ENCODE assay signal across 18 cellular contexts in genomic region chr2:112065486-112065885, GRCh38. TPM values are rescaled to one million over a fixed set of nuclear protein-coding genes. Genes with fewer than 3 reads are reported as not detected.
DNase-seq lines count a peak whose midpoint lies in the region; TF ChIP-seq lines count a peak whose summit lies in the region.
"Had no signal": no experiment of that assay in that cellular context is flagged by ENCODE, and none has a peak within 500 bp of the region (broad histone marks: within the 10 kb centered on the region; RNA-seq: fewer than 3 reads in every experiment).

No MANE protein-coding gene starts in this region.

- H3K27me3 ChIP-seq in mesenchymal stem cell (ENCODE audit: control insufficient read depth in 1 of 2, insufficient read depth in 1 of 2, low read length in 2 of 2), result no peaks in the 10 kb centered on the region
- H3K27me3 ChIP-seq: BLaER1 treated with 17β-estradiol and CSF1 and Interleukin-3, amounts not matched to agents 10 nM and 100 nM; foreskin keratinocyte; tibial nerve had no signal

- peaks cover 25% of the 10 kb centered on the region for H3K79me1 ChIP-seq in mesenchymal stem cell (replicated peaks; ENCODE audit: low read length, poor library complexity, severe bottlenecking)

- H3K27ac ChIP-seq in mesenchymal stem cell (ENCODE audit: low read length, poor library complexity, severe bottlenecking), result peak overlapping the region; percentile 57
- H3K27ac ChIP-seq: foreskin keratinocyte, skin epidermis, tibial nerve, VCaP had no signal

- CTCF ChIA-PET in activated CD4-positive, alpha-beta memory T cell treated with anti-CD3 and anti-CD28 coated beads for 36 hours (lab: Charles Lee), result no interaction called here

- DNase-seq in GM04504 (ENCODE audit: low read depth) (peak; percentile 1), HFFc6 (no peak), mesenchymal stem cell (peak; percentile 50), KG1 (lab: John Stamatoyannopoulos, UW) (no peak), cortex of kidney (lab: John Stamatoyannopoulos, UW) (no peak), RKO (ENCODE audit: low spot score) (no peak)
- no peak for DNase-seq in activated CD4-positive, alpha-beta memory T cell treated with anti-CD3 and anti-CD28 coated beads for 36 hours
- DNase-seq: central memory CD4-positive, alpha-beta T cell; effector memory CD8-positive, alpha-beta T cell; left colon; NCI-H2107; NCI-H526 treated with DMSO at 0.1 percent for 48 hours; stimulated activated CD4-positive, alpha-beta T cell treated with anti-CD3 and anti-CD28 coated beads, Interleukin-4, amount 100 ng/mL, for 4 hours had no signal

- H3K27ac Mint-ChIP-seq in HFFc6, result peak overlapping the region; percentile 71
- peak overlapping the region; percentile 49 for H3K27ac Mint-ChIP-seq in activated CD4-positive, alpha-beta memory T cell treated with anti-CD3 and anti-CD28 coated beads for 36 hours

- H3K4me2 ChIP-seq in mesenchymal stem cell (ENCODE audit: low read length, poor library complexity, severe bottlenecking), result no peak overlapping the region

- no peak overlapping the region for H4K91ac ChIP-seq in mesenchymal stem cell (ENCODE audit: low read length)

- H2AK5ac ChIP-seq in mesenchymal stem cell (ENCODE audit: low read length, severe bottlenecking), result no peak overlapping the region

- no peak overlapping the region for H2BK12ac ChIP-seq in mesenchymal stem cell (ENCODE audit: low read length in 2 of 2)

- no peaks in the 10 kb centered on the region for H3K9me3 ChIP-seq in mesenchymal stem cell (ENCODE audit: control insufficient read depth, low read length)

- H4K8ac ChIP-seq in mesenchymal stem cell (ENCODE audit: low read length), result no peak overlapping the region

- WGBS in mesenchymal stem cell, result 74% methylated on average over 2 of the region's 5 CpGs

- H3K4me1 ChIP-seq in mesenchymal stem cell (ENCODE audit: control insufficient read depth, insufficient read depth, low read depth, low read length), result no peaks in the 10 kb centered on the region
- H3K4me1 ChIP-seq: tibial nerve had no signal

- H3K4me1 Mint-ChIP-seq in HFFc6 (ENCODE audit: low read depth), result peaks cover 65% of the 10 kb centered on the region
- peaks cover 49% of the 10 kb centered on the region for H3K4me1 Mint-ChIP-seq in activated CD4-positive, alpha-beta memory T cell treated with anti-CD3 and anti-CD28 coated beads for 36 hours (ENCODE audit: low read depth)

- peak overlapping the region; percentile 58 for H3K4me3 Mint-ChIP-seq in HFFc6
- H3K4me3 Mint-ChIP-seq in activated CD4-positive, alpha-beta memory T cell treated with anti-CD3 and anti-CD28 coated beads for 36 hours, result no peak overlapping the region
- H3K4me3 Mint-ChIP-seq: effector memory CD8-positive, alpha-beta T cell had no signal

- no peak overlapping the region for H2BK15ac ChIP-seq in mesenchymal stem cell (ENCODE audit: low read depth, poor library complexity, severe bottlenecking)

- POLR2A ChIA-PET in activated CD4-positive, alpha-beta memory T cell treated with anti-CD3 and anti-CD28 coated beads for 36 hours (lab: Charles Lee), result no interaction called here

- no peak overlapping the region for H2AFZ ChIP-seq in mesenchymal stem cell (ENCODE audit: low read depth, low read length)

- H3K4ac ChIP-seq in mesenchymal stem cell (ENCODE audit: low read depth in 1 of 2, low read length in 2 of 2), result no peak overlapping the region

- H3K27me3 Mint-ChIP-seq in HFFc6 (ENCODE audit: insufficient read depth), result no peaks in the 10 kb centered on the region
- H3K27me3 Mint-ChIP-seq in activated CD4-positive, alpha-beta memory T cell treated with anti-CD3 and anti-CD28 coated beads for 36 hours, result no peaks in the 10 kb centered on the region
- H3K27me3 Mint-ChIP-seq: effector memory CD8-positive, alpha-beta T cell had no signal

- H3K4me3 ChIP-seq in mesenchymal stem cell (ENCODE audit: insufficient read depth in 1 of 2, low read depth in 1 of 2, low read length in 2 of 2), result no peak overlapping the region
- H3K4me3 ChIP-seq: BLaER1 treated with 17β-estradiol and CSF1 and Interleukin-3, amounts not matched to agents 10 nM and 100 nM; skin epidermis; tibial nerve had no signal

- H3K36me3 Mint-ChIP-seq in HFFc6 (ENCODE audit: low read depth), result peaks cover 64% of the 10 kb centered on the region
- H3K36me3 Mint-ChIP-seq in activated CD4-positive, alpha-beta memory T cell treated with anti-CD3 and anti-CD28 coated beads for 36 hours, result peaks cover 66% of the 10 kb centered on the region

- peak overlapping the region; percentile 45 for H3K9ac ChIP-seq in mesenchymal stem cell (ENCODE audit: low read length)
- H3K9ac ChIP-seq: BLaER1 treated with 17β-estradiol and CSF1 and Interleukin-3, amounts not matched to agents 10 nM and 100 nM had no signal

- peaks cover 5% of the 10 kb centered on the region; the same call in 1 of the 2 replicates for H3K9me3 Mint-ChIP-seq in HFFc6
- H3K9me3 Mint-ChIP-seq in activated CD4-positive, alpha-beta memory T cell treated with anti-CD3 and anti-CD28 coated beads for 36 hours, result peaks cover 17% of the 10 kb centered on the region

- peaks cover 32 to 88% of the 10 kb centered on the region in 2 experiments for H3K36me3 ChIP-seq in mesenchymal stem cell (ENCODE audit: control insufficient read depth in 1 of 2, insufficient read depth in 2 of 2, low read depth in 1 of 2, low read length in 2 of 2)

- H3K14ac ChIP-seq in mesenchymal stem cell (ENCODE audit: low read length in 2 of 2), result no peak overlapping the region

- intact Hi-C loops in activated CD4-positive, alpha-beta memory T cell treated with anti-CD3 and anti-CD28 coated beads for 36 hours (cut with micrococcal nuclease), result no loop called here

- no peak overlapping the region for H3K23ac ChIP-seq in mesenchymal stem cell (ENCODE audit: low read length in 2 of 2)

- peak overlapping the region in 1 of 2 experiments; percentile 33 for H3K18ac ChIP-seq in mesenchymal stem cell (ENCODE audit: low read depth in 1 of 2, low read length in 2 of 2)

- no peak overlapping the region for H2BK5ac ChIP-seq in mesenchymal stem cell (ENCODE audit: low read depth, low read length, poor library complexity, severe bottlenecking)

- H2BK120ac ChIP-seq in mesenchymal stem cell (ENCODE audit: low read depth, low read length), result no peak overlapping the region

- TF ChIP-seq CTCF in HFFc6 (IDR thresholded peaks at IDR 0.05), result no peak

RNA-seq across cellular contexts. Expression of gene TMEM87B, which starts 10.4 kb away (rescaled TPM):
- 10 to 100 TPM; 37.9 to 51.6 (median 39.7) TPM for total RNA-seq in HFFc6 (2021; fragmentation: NEBNext Ultra II Directional; extraction: Animal tissue kit (Norgen Biotek cat#: 25700))
- total RNA-seq in activated CD4-positive, alpha-beta memory T cell treated with anti-CD3 and anti-CD28 coated beads for 36 hours, result 10 to 100 TPM; 22.3 to 24.1 TPM
- 30.8 TPM for polyA plus RNA-seq in mesenchymal stem cell (2013, experiment 1 of 2)
- polyA plus RNA-seq in mesenchymal stem cell (2013, experiment 2 of 2), result 35.7 TPM

Comparison
In these comparisons a context has a peak if more than half of its experiments do, and no peak if none do; other contexts are left out.
1. DNase-seq: peak in GM04504 (single experiment) and mesenchymal stem cell (single experiment); none in HFFc6 (single experiment), activated CD4-positive, alpha-beta memory T cell treated with anti-CD3 and anti-CD28 coated beads for 36 hours (single experiment), KG1 (single experiment), cortex of kidney (single experiment) and RKO (single experiment).